1 cellular context compared by ENCODE assay signal in the genomic region with DNA sequence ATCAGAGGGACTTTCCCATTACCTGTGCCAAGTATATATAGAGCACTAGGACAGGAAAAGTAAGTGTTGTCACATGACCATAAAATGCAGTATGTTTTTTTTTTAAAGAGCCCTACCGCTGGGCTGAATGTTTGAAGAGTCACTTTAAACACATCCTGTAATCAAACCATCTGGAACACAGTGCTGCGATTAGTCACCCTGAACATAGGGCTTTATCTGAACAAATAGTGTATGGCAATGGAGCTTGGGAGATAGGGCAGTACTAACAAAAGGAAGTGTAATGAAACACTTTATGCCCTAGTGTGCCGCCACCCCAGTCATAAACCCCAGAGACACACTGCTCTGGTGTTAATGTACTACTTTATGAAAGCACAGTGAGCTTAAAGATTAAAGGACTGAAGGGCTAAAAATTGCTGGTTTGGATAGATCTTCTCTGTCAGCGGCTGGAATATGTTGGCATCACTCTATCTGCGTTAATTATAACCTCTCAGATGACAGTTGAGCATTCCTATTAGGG.
A peak's percentile ranks its signal among the peaks of the same experiment; 100 is the strongest.
TF ChIP-seq lines count a peak whose summit lies in the region.

No MANE protein-coding gene starts in this region.

TF ChIP-seq in K562, 482 proteins besides CTCF, POLR2A, EP300 and RAD21 (continued from another document and continues in another):
- TF ChIP-seq, protein P1, sequence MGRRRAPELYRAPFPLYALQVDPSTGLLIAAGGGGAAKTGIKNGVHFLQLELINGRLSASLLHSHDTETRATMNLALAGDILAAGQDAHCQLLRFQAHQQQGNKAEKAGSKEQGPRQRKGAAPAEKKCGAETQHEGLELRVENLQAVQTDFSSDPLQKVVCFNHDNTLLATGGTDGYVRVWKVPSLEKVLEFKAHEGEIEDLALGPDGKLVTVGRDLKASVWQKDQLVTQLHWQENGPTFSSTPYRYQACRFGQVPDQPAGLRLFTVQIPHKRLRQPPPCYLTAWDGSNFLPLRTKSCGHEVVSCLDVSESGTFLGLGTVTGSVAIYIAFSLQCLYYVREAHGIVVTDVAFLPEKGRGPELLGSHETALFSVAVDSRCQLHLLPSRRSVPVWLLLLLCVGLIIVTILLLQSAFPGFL (CRISPR knock-in tag; IDR thresholded peaks at IDR 0.05), result no peak
- TF ChIP-seq COPS2 (conservative IDR thresholded peaks at IDR 0.05), result no peak
- no peak for TF ChIP-seq SIN3B (IDR thresholded peaks at IDR 0.05; ENCODE audit: low read depth)
- TF ChIP-seq NR1H2 (CRISPR knock-in tag; IDR thresholded peaks at IDR 0.05), result no peak
- TF ChIP-seq, protein P2, sequence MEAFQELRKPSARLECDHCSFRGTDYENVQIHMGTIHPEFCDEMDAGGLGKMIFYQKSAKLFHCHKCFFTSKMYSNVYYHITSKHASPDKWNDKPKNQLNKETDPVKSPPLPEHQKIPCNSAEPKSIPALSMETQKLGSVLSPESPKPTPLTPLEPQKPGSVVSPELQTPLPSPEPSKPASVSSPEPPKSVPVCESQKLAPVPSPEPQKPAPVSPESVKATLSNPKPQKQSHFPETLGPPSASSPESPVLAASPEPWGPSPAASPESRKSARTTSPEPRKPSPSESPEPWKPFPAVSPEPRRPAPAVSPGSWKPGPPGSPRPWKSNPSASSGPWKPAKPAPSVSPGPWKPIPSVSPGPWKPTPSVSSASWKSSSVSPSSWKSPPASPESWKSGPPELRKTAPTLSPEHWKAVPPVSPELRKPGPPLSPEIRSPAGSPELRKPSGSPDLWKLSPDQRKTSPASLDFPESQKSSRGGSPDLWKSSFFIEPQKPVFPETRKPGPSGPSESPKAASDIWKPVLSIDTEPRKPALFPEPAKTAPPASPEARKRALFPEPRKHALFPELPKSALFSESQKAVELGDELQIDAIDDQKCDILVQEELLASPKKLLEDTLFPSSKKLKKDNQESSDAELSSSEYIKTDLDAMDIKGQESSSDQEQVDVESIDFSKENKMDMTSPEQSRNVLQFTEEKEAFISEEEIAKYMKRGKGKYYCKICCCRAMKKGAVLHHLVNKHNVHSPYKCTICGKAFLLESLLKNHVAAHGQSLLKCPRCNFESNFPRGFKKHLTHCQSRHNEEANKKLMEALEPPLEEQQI (IDR thresholded peaks at IDR 0.05), result 0 out of 2 replicates have a peak, but pooled peaks have one; percentile 14
- peak; percentile 95 for TF ChIP-seq ARID1B (IDR thresholded peaks at IDR 0.05)
- TF ChIP-seq ZKSCAN1 (IDR thresholded peaks at IDR 0.05; ENCODE audit: low read depth, low read length), result no peak
- TF ChIP-seq TEAD4 (IDR thresholded peaks at IDR 0.05; ENCODE audit: low read length), result peak; percentile 95
- no peak for TF ChIP-seq TEAD4 (CRISPR knock-in tag; IDR thresholded peaks at IDR 0.05; ENCODE audit: borderline replicate concordance)
- no peak for TF ChIP-seq EGR1 (conservative IDR thresholded peaks at IDR 0.05)
- TF ChIP-seq, protein P3, sequence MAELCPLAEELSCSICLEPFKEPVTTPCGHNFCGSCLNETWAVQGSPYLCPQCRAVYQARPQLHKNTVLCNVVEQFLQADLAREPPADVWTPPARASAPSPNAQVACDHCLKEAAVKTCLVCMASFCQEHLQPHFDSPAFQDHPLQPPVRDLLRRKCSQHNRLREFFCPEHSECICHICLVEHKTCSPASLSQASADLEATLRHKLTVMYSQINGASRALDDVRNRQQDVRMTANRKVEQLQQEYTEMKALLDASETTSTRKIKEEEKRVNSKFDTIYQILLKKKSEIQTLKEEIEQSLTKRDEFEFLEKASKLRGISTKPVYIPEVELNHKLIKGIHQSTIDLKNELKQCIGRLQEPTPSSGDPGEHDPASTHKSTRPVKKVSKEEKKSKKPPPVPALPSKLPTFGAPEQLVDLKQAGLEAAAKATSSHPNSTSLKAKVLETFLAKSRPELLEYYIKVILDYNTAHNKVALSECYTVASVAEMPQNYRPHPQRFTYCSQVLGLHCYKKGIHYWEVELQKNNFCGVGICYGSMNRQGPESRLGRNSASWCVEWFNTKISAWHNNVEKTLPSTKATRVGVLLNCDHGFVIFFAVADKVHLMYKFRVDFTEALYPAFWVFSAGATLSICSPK (IDR thresholded peaks at IDR 0.05; ENCODE audit: borderline replicate concordance), result no peak
- TF ChIP-seq, protein P4, sequence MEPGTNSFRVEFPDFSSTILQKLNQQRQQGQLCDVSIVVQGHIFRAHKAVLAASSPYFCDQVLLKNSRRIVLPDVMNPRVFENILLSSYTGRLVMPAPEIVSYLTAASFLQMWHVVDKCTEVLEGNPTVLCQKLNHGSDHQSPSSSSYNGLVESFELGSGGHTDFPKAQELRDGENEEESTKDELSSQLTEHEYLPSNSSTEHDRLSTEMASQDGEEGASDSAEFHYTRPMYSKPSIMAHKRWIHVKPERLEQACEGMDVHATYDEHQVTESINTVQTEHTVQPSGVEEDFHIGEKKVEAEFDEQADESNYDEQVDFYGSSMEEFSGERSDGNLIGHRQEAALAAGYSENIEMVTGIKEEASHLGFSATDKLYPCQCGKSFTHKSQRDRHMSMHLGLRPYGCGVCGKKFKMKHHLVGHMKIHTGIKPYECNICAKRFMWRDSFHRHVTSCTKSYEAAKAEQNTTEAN (CRISPR knock-in tag; IDR thresholded peaks at IDR 0.05), result no peak
- TF ChIP-seq, protein P5, sequence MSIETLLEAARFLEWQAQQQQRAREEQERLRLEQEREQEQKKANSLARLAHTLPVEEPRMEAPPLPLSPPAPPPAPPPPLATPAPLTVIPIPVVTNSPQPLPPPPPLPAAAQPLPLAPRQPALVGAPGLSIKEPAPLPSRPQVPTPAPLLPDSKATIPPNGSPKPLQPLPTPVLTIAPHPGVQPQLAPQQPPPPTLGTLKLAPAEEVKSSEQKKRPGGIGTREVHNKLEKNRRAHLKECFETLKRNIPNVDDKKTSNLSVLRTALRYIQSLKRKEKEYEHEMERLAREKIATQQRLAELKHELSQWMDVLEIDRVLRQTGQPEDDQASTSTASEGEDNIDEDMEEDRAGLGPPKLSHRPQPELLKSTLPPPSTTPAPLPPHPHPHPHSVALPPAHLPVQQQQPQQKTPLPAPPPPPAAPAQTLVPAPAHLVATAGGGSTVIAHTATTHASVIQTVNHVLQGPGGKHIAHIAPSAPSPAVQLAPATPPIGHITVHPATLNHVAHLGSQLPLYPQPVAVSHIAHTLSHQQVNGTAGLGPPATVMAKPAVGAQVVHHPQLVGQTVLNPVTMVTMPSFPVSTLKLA (conservative IDR thresholded peaks at IDR 0.05), result peak in 1 of 2 experiments; percentile 64; a peak in 3 of 4 replicates
- TF ChIP-seq C11orf30 (IDR thresholded peaks at IDR 0.05; ENCODE audit: low read depth), result no peak
- TF ChIP-seq CHD2 (IDR thresholded peaks at IDR 0.05; ENCODE audit: low read depth, low read length), result no peak
- TF ChIP-seq ILK (tag; IDR thresholded peaks at IDR 0.05; ENCODE audit: borderline replicate concordance, low read depth), result no peak
- TF ChIP-seq YBX1 (IDR thresholded peaks at IDR 0.05), result no peak
- TF ChIP-seq CEBPG (CRISPR knock-in tag; IDR thresholded peaks at IDR 0.05), result no peak
- TF ChIP-seq CEBPG (tag; conservative IDR thresholded peaks at IDR 0.05 in 1 of 2, IDR thresholded peaks at IDR 0.05 in 1 of 2), result 0 out of 4 replicates have a peak, but pooled peaks of 1 of the 2 experiments have one; percentile 3
- TF ChIP-seq, protein P6, sequence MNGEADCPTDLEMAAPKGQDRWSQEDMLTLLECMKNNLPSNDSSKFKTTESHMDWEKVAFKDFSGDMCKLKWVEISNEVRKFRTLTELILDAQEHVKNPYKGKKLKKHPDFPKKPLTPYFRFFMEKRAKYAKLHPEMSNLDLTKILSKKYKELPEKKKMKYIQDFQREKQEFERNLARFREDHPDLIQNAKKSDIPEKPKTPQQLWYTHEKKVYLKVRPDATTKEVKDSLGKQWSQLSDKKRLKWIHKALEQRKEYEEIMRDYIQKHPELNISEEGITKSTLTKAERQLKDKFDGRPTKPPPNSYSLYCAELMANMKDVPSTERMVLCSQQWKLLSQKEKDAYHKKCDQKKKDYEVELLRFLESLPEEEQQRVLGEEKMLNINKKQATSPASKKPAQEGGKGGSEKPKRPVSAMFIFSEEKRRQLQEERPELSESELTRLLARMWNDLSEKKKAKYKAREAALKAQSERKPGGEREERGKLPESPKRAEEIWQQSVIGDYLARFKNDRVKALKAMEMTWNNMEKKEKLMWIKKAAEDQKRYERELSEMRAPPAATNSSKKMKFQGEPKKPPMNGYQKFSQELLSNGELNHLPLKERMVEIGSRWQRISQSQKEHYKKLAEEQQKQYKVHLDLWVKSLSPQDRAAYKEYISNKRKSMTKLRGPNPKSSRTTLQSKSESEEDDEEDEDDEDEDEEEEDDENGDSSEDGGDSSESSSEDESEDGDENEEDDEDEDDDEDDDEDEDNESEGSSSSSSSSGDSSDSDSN (IDR thresholded peaks at IDR 0.05; ENCODE audit: borderline replicate concordance in 1 of 2, low read depth in 2 of 2, low read length in 2 of 2), result 0 out of 4 replicates have a peak, but pooled peaks of 1 of the 2 experiments have one; percentile 27
- TF ChIP-seq CSDE1 (IDR thresholded peaks at IDR 0.05), result no peak
- TF ChIP-seq L3MBTL2 (IDR thresholded peaks at IDR 0.05), result 0 out of 2 replicates have a peak, but pooled peaks have one; percentile 11
- TF ChIP-seq, protein P7, sequence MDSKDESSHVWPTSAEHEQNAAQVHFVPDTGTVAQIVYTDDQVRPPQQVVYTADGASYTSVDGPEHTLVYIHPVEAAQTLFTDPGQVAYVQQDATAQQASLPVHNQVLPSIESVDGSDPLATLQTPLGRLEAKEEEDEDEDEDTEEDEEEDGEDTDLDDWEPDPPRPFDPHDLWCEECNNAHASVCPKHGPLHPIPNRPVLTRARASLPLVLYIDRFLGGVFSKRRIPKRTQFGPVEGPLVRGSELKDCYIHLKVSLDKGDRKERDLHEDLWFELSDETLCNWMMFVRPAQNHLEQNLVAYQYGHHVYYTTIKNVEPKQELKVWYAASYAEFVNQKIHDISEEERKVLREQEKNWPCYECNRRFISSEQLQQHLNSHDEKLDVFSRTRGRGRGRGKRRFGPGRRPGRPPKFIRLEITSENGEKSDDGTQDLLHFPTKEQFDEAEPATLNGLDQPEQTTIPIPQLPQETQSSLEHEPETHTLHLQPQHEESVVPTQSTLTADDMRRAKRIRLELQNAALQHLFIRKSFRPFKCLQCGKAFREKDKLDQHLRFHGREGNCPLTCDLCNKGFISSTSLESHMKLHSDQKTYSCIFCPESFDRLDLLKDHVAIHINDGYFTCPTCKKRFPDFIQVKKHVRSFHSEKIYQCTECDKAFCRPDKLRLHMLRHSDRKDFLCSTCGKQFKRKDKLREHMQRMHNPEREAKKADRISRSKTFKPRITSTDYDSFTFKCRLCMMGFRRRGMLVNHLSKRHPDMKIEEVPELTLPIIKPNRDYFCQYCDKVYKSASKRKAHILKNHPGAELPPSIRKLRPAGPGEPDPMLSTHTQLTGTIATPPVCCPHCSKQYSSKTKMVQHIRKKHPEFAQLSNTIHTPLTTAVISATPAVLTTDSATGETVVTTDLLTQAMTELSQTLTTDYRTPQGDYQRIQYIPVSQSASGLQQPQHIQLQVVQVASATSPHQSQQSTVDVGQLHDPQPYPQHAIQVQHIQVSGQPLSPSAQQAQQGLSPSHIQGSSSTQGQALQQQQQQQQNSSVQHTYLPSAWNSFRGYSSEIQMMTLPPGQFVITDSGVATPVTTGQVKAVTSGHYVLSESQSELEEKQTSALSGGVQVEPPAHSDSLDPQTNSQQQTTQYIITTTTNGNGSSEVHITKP (IDR thresholded peaks at IDR 0.05; ENCODE audit: partially characterized antibody), result no peak
- no peak for TF ChIP-seq MEF2A (IDR thresholded peaks at IDR 0.05; ENCODE audit: control insufficient read depth, low read depth, low read length)
- peak; percentile 68 to 75 for TF ChIP-seq TRIM24 (IDR thresholded peaks at IDR 0.05)
- no peak; the same call in 1 of the 2 replicates for TF ChIP-seq GABPB1 (CRISPR knock-in tag; IDR thresholded peaks at IDR 0.05)
- TF ChIP-seq LEF1 (IDR thresholded peaks at IDR 0.05), result peak; percentile 81; the same call in 1 of the 2 replicates
- no peak for TF ChIP-seq KHSRP (IDR thresholded peaks at IDR 0.05)
- TF ChIP-seq SREBF1 (IDR thresholded peaks at IDR 0.05; ENCODE audit: borderline replicate concordance, low read depth, low read length), result no peak
- no peak for TF ChIP-seq TBP (optimal IDR thresholded peaks at IDR 0.05; ENCODE audit: low read depth, low read length)
- TF ChIP-seq SETDB1 (IDR thresholded peaks at IDR 0.05; ENCODE audit: low read length), result no peak
- TF ChIP-seq ERF (CRISPR knock-in tag; IDR thresholded peaks at IDR 0.05), result no peak
- TF ChIP-seq ZNF586 (CRISPR knock-in tag; conservative IDR thresholded peaks at IDR 0.05), result no peak
- no peak for TF ChIP-seq ZNF282 (CRISPR knock-in tag; IDR thresholded peaks at IDR 0.05)
- no peak for TF ChIP-seq ZNF133 (CRISPR knock-in tag; IDR thresholded peaks at IDR 0.05)
- no peak for TF ChIP-seq ZNF253 (CRISPR knock-in tag; conservative IDR thresholded peaks at IDR 0.05)
- no peak for TF ChIP-seq MECOM (CRISPR knock-in tag; IDR thresholded peaks at IDR 0.05)
- TF ChIP-seq SRSF3 (IDR thresholded peaks at IDR 0.05; ENCODE audit: insufficient read depth, low read length), result no peak
- no peak for TF ChIP-seq KAT8 (IDR thresholded peaks at IDR 0.05; ENCODE audit: low read depth)
- TF ChIP-seq, protein P8, sequence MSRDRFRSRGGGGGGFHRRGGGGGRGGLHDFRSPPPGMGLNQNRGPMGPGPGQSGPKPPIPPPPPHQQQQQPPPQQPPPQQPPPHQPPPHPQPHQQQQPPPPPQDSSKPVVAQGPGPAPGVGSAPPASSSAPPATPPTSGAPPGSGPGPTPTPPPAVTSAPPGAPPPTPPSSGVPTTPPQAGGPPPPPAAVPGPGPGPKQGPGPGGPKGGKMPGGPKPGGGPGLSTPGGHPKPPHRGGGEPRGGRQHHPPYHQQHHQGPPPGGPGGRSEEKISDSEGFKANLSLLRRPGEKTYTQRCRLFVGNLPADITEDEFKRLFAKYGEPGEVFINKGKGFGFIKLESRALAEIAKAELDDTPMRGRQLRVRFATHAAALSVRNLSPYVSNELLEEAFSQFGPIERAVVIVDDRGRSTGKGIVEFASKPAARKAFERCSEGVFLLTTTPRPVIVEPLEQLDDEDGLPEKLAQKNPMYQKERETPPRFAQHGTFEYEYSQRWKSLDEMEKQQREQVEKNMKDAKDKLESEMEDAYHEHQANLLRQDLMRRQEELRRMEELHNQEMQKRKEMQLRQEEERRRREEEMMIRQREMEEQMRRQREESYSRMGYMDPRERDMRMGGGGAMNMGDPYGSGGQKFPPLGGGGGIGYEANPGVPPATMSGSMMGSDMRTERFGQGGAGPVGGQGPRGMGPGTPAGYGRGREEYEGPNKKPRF (IDR thresholded peaks at IDR 0.05; ENCODE audit: low read depth, low read length), result no peak
- no peak for TF ChIP-seq ZNF232 (CRISPR knock-in tag; IDR thresholded peaks at IDR 0.05)
- TF ChIP-seq MCM5 (IDR thresholded peaks at IDR 0.05; ENCODE audit: low read depth), result no peak
- peak; percentile 84 for TF ChIP-seq POLR2AphosphoS5 (IDR thresholded peaks at IDR 0.05; ENCODE audit: control insufficient read depth, insufficient read depth, low read depth, low read length)
- TF ChIP-seq TBL1XR1 (IDR thresholded peaks at IDR 0.05; ENCODE audit: low read length in 2 of 2), result peak in 1 of 2 experiments; percentile 85; a peak in 3 of 4 replicates
- TF ChIP-seq TARDBP (IDR thresholded peaks at IDR 0.05), result no peak
- TF ChIP-seq ZFP30 (CRISPR knock-in tag; IDR thresholded peaks at IDR 0.05; ENCODE audit: borderline replicate concordance), result no peak
- TF ChIP-seq, protein P9, sequence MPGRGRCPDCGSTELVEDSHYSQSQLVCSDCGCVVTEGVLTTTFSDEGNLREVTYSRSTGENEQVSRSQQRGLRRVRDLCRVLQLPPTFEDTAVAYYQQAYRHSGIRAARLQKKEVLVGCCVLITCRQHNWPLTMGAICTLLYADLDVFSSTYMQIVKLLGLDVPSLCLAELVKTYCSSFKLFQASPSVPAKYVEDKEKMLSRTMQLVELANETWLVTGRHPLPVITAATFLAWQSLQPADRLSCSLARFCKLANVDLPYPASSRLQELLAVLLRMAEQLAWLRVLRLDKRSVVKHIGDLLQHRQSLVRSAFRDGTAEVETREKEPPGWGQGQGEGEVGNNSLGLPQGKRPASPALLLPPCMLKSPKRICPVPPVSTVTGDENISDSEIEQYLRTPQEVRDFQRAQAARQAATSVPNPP (IDR thresholded peaks at IDR 0.05; ENCODE audit: borderline replicate concordance, insufficient read depth, insufficient read length), result no peak
- TF ChIP-seq MAFK (IDR thresholded peaks at IDR 0.05; ENCODE audit: low read length), result no peak; the same call in 1 of the 2 replicates
